In the genomic region with DNA sequence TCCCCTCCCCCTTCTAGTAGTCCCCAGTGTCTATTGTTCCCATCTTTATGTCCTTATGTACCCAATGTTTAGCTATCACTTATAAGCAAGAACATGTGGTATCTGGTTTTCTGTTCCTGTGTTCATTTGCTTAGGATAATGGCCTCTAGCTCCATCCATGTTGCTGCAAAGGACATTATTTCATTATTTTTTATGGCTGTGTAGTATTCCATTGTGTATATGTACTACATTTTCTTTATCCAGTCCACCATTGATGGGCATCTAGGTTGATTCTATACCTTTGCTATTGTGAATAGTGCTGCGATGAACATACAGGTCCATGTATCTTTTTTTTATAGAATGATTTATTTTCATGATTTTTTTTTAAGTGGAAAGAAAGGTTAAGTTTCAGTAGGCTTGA, we compare ENCODE assay signal across 6 cellular contexts.
DNase-seq lines count a peak whose midpoint lies in the region; ATAC-seq, FAIRE-seq and TF ChIP-seq lines count a peak whose summit lies in the region.
"Not testable (repeated sequence)": the region's sequence is repeated elsewhere in the genome, so short reads cannot be mapped to it uniquely, and the experiment has no call there.

No MANE protein-coding gene starts in this region.

- not testable (repeated sequence) for TF ChIP-seq POLR2A in GM12891 (IDR thresholded peaks at IDR 0.05; ENCODE audit: low read depth, low read length); K562 (conservative IDR thresholded peaks at IDR 0.05)

- H4K20me1 ChIP-seq in OCI-LY3 (ENCODE audit: insufficient read depth, low read length); K562 (replicated peaks; ENCODE audit: control insufficient read depth, insufficient read depth, low read length): not testable (repeated sequence)

- peak overlapping the region; percentile 14 for H3K27ac Mint-ChIP-seq in activated naive CD8-positive, alpha-beta T cell treated with anti-CD3 and anti-CD28 coated beads for 36 hours
- H3K27ac Mint-ChIP-seq in natural killer cell treated with Interleukin-12 subunit alpha and Interleukin-12 subunit beta and Interleukin-15 and Interleukin-18, amount 100 ng/mL, for 72 hours, result peak overlapping the region; percentile 72 to 73
- peak overlapping the region; percentile 68 for H3K27ac Mint-ChIP-seq in stimulated activated naive CD8-positive, alpha-beta T cell treated with anti-CD3 and anti-CD28 coated beads, Interleukin-15, Interleukin-2, amounts not matched to agents 100 ng/mL and 50 ng/mL, for 24 hours

- intact Hi-C loops in K562 (cut with micrococcal nuclease), result not testable (repeated sequence)

- in situ Hi-C loops in K562 (cut with MboI), result not testable (repeated sequence)

- not testable (repeated sequence) for H3K27me3 ChIP-seq in OCI-LY3 (ENCODE audit: low read depth, low read length); K562 (ENCODE audit: control insufficient read depth in 2 of 2, insufficient read depth in 2 of 2, low read length in 2 of 2)

- H3K27me3 Mint-ChIP-seq in activated naive CD8-positive, alpha-beta T cell treated with anti-CD3 and anti-CD28 coated beads for 36 hours; stimulated activated naive CD8-positive, alpha-beta T cell treated with anti-CD3 and anti-CD28 coated beads, Interleukin-15, Interleukin-2, amounts not matched to agents 100 ng/mL and 50 ng/mL, for 24 hours: not testable (repeated sequence)
- peaks cover 9 to 24% of the 10 kb centered on the region in 2 donors for H3K27me3 Mint-ChIP-seq in natural killer cell treated with Interleukin-12 subunit alpha and Interleukin-12 subunit beta and Interleukin-15 and Interleukin-18, amount 100 ng/mL, for 72 hours

- H3K4me1 Mint-ChIP-seq in activated naive CD8-positive, alpha-beta T cell treated with anti-CD3 and anti-CD28 coated beads for 36 hours, result not testable (repeated sequence)
- peaks cover 9 to 14% of the 10 kb centered on the region in 2 donors for H3K4me1 Mint-ChIP-seq in natural killer cell treated with Interleukin-12 subunit alpha and Interleukin-12 subunit beta and Interleukin-15 and Interleukin-18, amount 100 ng/mL, for 72 hours (ENCODE audit: low read depth in 2 of 2)
- peaks cover 27% of the 10 kb centered on the region for H3K4me1 Mint-ChIP-seq in stimulated activated naive CD8-positive, alpha-beta T cell treated with anti-CD3 and anti-CD28 coated beads, Interleukin-15, Interleukin-2, amounts not matched to agents 100 ng/mL and 50 ng/mL, for 24 hours (ENCODE audit: low read depth)

- TF ChIP-seq RAD21 in K562 (CRISPR knock-in tag; conservative IDR thresholded peaks at IDR 0.05 in 1 of 2, IDR thresholded peaks at IDR 0.05 in 1 of 2), result not testable (repeated sequence)

- TF ChIP-seq EP300 in K562 (IDR thresholded peaks at IDR 0.05; ENCODE audit: low read length), result not testable (repeated sequence)

- H3K4me3 Mint-ChIP-seq in activated naive CD8-positive, alpha-beta T cell treated with anti-CD3 and anti-CD28 coated beads for 36 hours; natural killer cell treated with Interleukin-12 subunit alpha and Interleukin-12 subunit beta and Interleukin-15 and Interleukin-18, amount 100 ng/mL, for 72 hours; stimulated activated naive CD8-positive, alpha-beta T cell treated with anti-CD3 and anti-CD28 coated beads, Interleukin-15, Interleukin-2, amounts not matched to agents 100 ng/mL and 50 ng/mL, for 24 hours: not testable (repeated sequence)

- not testable (repeated sequence) for DNase-seq in GM12891 (ENCODE audit: insufficient read length, low spot score); activated naive CD8-positive, alpha-beta T cell treated with anti-CD3 and anti-CD28 coated beads for 36 hours; K562 (ENCODE audit: extremely low read depth in 1 of 4, low spot score in 3 of 4); natural killer cell treated with Interleukin-12 subunit alpha and Interleukin-12 subunit beta and Interleukin-15 and Interleukin-18, amount 100 ng/mL, for 72 hours (ENCODE audit: low spot score)

- FAIRE-seq in GM12891 (lab: Jason Lieb, UNC), result peak; percentile 23
- FAIRE-seq in K562 (lab: Jason Lieb, UNC), result not testable (repeated sequence)

- H3K9me3 ChIP-seq in OCI-LY3 (ENCODE audit: insufficient read depth, low read length); K562 (replicated peaks; ENCODE audit: control insufficient read depth, insufficient read depth, low read depth, low read length): not testable (repeated sequence)

- H2AFZ ChIP-seq in OCI-LY3 (ENCODE audit: low read depth, low read length); K562 (ENCODE audit: low read depth, low read length): not testable (repeated sequence)

- not testable (repeated sequence) for H3K9me1 ChIP-seq in K562 (ENCODE audit: control insufficient read depth, insufficient read depth, low read length)

- not testable (repeated sequence) for ATAC-seq in K562; natural killer cell treated with Interleukin-12 subunit alpha and Interleukin-12 subunit beta and Interleukin-15 and Interleukin-18, amount 100 ng/mL, for 72 hours

- not testable (repeated sequence) for BruUV-seq in K562 (replicated peaks; lab: Mats Ljungman, UMichigan)

- 0% methylated on average over 1 of the region's 1 CpG for WGBS in K562 (ENCODE audit: insufficient coverage, low coverage, missing lambda C conversion rate)

- POLR2A ChIA-PET in K562 (lab: Yijun Ruan, JAX), result not testable (repeated sequence)

- H3K36me3 ChIP-seq in OCI-LY3 (replicated peaks; ENCODE audit: low read depth, low read length); K562 (ENCODE audit: control insufficient read depth, insufficient read depth, low read length): not testable (repeated sequence)

- H3K36me3 Mint-ChIP-seq in activated naive CD8-positive, alpha-beta T cell treated with anti-CD3 and anti-CD28 coated beads for 36 hours; natural killer cell treated with Interleukin-12 subunit alpha and Interleukin-12 subunit beta and Interleukin-15 and Interleukin-18, amount 100 ng/mL, for 72 hours; stimulated activated naive CD8-positive, alpha-beta T cell treated with anti-CD3 and anti-CD28 coated beads, Interleukin-15, Interleukin-2, amounts not matched to agents 100 ng/mL and 50 ng/mL, for 24 hours (ENCODE audit: low read depth): not testable (repeated sequence)

- peak overlapping the region; percentile 81 for H3K4me2 ChIP-seq in OCI-LY3 (ENCODE audit: low read length)
- H3K4me2 ChIP-seq in K562 (ENCODE audit: insufficient read depth, low read length), result not testable (repeated sequence)

- not testable (repeated sequence) for TF ChIP-seq CTCF in OCI-LY3 (IDR thresholded peaks at IDR 0.05; ENCODE audit: low read depth, low read length); K562 (IDR thresholded peaks at IDR 0.05 in 2 of 3, conservative IDR thresholded peaks at IDR 0.05 in 1 of 3; ENCODE audit: insufficient read depth in 2 of 3, low read depth in 1 of 3, low read length in 3 of 3)

- H3K4me1 ChIP-seq in OCI-LY3 (ENCODE audit: low read length), result peaks cover 34% of the 10 kb centered on the region
- not testable (repeated sequence) for H3K4me1 ChIP-seq in K562 (replicated peaks in 1 of 2; ENCODE audit: control insufficient read depth in 2 of 2, insufficient read depth in 2 of 2, low read length in 2 of 2)

- H3K79me2 ChIP-seq in OCI-LY3 (ENCODE audit: low read length); K562 (ENCODE audit: control insufficient read depth, insufficient read depth, low read length): not testable (repeated sequence)

- not testable (repeated sequence) for H3K9ac ChIP-seq in OCI-LY3 (ENCODE audit: low read length); K562 (ENCODE audit: insufficient read depth in 1 of 2, low read depth in 2 of 2, low read length in 2 of 2)

- CTCF ChIA-PET in K562 (lab: Yijun Ruan, JAX; ENCODE audit: low intra/inter-chr PET ratio), result not testable (repeated sequence)

- H3K9me3 Mint-ChIP-seq in activated naive CD8-positive, alpha-beta T cell treated with anti-CD3 and anti-CD28 coated beads for 36 hours; natural killer cell treated with Interleukin-12 subunit alpha and Interleukin-12 subunit beta and Interleukin-15 and Interleukin-18, amount 100 ng/mL, for 72 hours; stimulated activated naive CD8-positive, alpha-beta T cell treated with anti-CD3 and anti-CD28 coated beads, Interleukin-15, Interleukin-2, amounts not matched to agents 100 ng/mL and 50 ng/mL, for 24 hours: not testable (repeated sequence)

- peak overlapping the region; percentile 95 for H3K27ac ChIP-seq in OCI-LY3 (ENCODE audit: low read length)
- H3K27ac ChIP-seq in K562 (ENCODE audit: extremely low read depth, low read depth, low read length), result not testable (repeated sequence)

- not testable (repeated sequence) for H3K4me3 ChIP-seq in OCI-LY3 (ENCODE audit: low read length); K562

TF ChIP-seq in K562, 482 proteins besides CTCF, POLR2A, EP300 and RAD21:
- TF ChIP-seq ZNF146 (CRISPR knock-in tag; IDR thresholded peaks at IDR 0.05; ENCODE audit: unreplicated experiment), result peak; percentile 12

Comparison
In these comparisons a context has a peak if more than half of its experiments do, and no peak if none do; other contexts are left out.
1. H3K27ac Mint-ChIP-seq: peak in every context shown above with its lines; median percentile 72 in natural killer cell treated with Interleukin-12 subunit alpha and Interleukin-12 subunit beta and Interleukin-15 and Interleukin-18, amount 100 ng/mL, for 72 hours; 68 in stimulated activated naive CD8-positive, alpha-beta T cell treated with anti-CD3 and anti-CD28 coated beads, Interleukin-15, Interleukin-2, amounts not matched to agents 100 ng/mL and 50 ng/mL, for 24 hours; 14 in activated naive CD8-positive, alpha-beta T cell treated with anti-CD3 and anti-CD28 coated beads for 36 hours.